In the genomic region with DNA sequence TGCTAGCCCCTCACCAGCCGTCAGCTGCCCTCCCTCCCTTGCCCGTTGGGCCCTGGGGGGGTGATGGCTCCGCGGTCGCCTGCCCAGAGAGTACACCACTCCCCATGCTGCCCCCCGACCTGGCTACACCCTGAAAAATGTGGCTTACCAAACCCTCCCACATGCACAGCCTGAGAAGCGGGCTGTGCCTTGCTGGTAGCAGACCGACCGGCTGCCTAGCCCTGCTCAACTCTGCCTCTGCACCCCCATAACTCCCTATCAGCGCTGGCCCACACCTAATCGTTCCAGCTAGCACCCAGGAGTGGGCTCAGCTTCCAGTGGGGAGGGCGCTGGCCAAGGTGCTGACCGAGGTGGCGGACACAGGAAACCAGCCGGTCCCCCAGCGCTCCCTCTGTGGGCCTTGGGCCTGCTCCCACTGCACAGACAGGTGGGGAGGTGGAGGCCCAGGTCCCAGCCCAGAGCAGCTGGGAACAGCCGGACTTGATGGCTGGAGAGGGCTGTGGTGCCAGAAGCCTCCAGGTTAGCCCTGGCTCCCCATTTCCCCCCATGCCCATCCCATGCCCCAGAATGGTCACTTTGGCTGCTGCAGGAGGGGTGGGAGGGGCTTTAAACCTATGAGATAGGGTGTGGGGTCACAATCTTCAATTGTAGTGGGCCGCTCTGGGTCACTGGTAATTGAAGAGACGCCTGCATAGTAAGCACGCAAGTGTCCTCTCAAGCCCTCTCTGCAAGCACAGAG, we compare ENCODE assay signal across 11 cellular contexts. TPM values are rescaled to one million over a fixed set of nuclear protein-coding genes. Genes with fewer than 3 reads are reported as not detected.
DNase-seq lines count a peak whose midpoint lies in the region; ATAC-seq and TF ChIP-seq lines count a peak whose summit lies in the region.
"Had no signal": no experiment of that assay in that cellular context is flagged by ENCODE, and none has a peak within 500 bp of the region (broad histone marks: within the 10 kb centered on the region; RNA-seq: fewer than 3 reads in every experiment).

No MANE protein-coding gene starts in this region.

- no peaks in the 10 kb centered on the region for H3K9me2 ChIP-seq in SK-N-SH

- H3K4me3 ChIP-seq in H7 (ENCODE audit: insufficient read depth, low read depth, low read length) (no peak overlapping the region), SK-N-SH (ENCODE audit: low read depth in 2 of 2, low read length in 1 of 2) (no peak overlapping the region), heart left ventricle (no peak overlapping the region), trophoblast cell (ENCODE audit: low read depth, low read length) (no peak overlapping the region), uterus (no peak overlapping the region)
- H3K4me3 ChIP-seq: gastrocnemius medialis, suprapubic skin had no signal

- TF ChIP-seq CTCF in SK-N-SH (IDR thresholded peaks at IDR 0.05) (no peak), heart left ventricle (IDR thresholded peaks at IDR 0.05) (no peak), uterus (IDR thresholded peaks at IDR 0.05) (no peak)

- H4K91ac ChIP-seq in trophoblast cell (ENCODE audit: low read depth, low read length): no peak overlapping the region

- no peak overlapping the region for H3K18ac ChIP-seq in trophoblast cell (ENCODE audit: low read length)

- no peak for TF ChIP-seq RAD21 in SK-N-SH (IDR thresholded peaks at IDR 0.05; ENCODE audit: low read length)

- POLR2A ChIA-PET in SK-N-SH (lab: Yijun Ruan, JAX): interaction anchor here (1.3 kb wide), 1 partner anchor 1303 kb away, joined by 7 read pairs; no protein-coding TSS in a partner anchor

- no peaks in the 10 kb centered on the region for H4K20me1 ChIP-seq in SK-N-SH (ENCODE audit: insufficient read depth)

- H3K4me1 ChIP-seq in SK-N-SH (ENCODE audit: control insufficient read depth in 1 of 2, insufficient read depth in 2 of 2, low read depth in 1 of 2, low read length in 1 of 2) (peaks cover 0 to 27% of the 10 kb centered on the region in 2 experiments; a peak in 1 of 4 replicates), heart left ventricle (peaks cover 0 to 13% (median 0%) of the 10 kb centered on the region in 12 donors), trophoblast cell (ENCODE audit: control insufficient read depth in 1 of 2, insufficient read depth in 2 of 2, low read length in 2 of 2) (peaks cover 4% of the 10 kb centered on the region in 2 experiments), uterus (peaks cover 0 to 7% of the 10 kb centered on the region in 2 donors)
- H3K4me1 ChIP-seq: gastrocnemius medialis had no signal

- no peak overlapping the region for H3K14ac ChIP-seq in trophoblast cell (ENCODE audit: low read length)

- H3K9ac ChIP-seq in SK-N-SH (no peak overlapping the region), trophoblast cell (ENCODE audit: low read length) (no peak overlapping the region)

- no peaks in the 10 kb centered on the region for H3K79me1 ChIP-seq in trophoblast cell (ENCODE audit: low read length)

- H3K27ac ChIP-seq in SK-N-SH (ENCODE audit: low read depth in 2 of 2, low read length in 1 of 2) (peak overlapping the region in 1 of 2 experiments; percentile 22; a peak in 1 of 4 replicates), heart left ventricle (no peak overlapping the region), trophoblast cell (ENCODE audit: low read depth, low read length) (no peak overlapping the region), uterus (no peak overlapping the region)
- H3K27ac ChIP-seq: gastrocnemius medialis, suprapubic skin had no signal

- CTCF ChIA-PET in SK-N-SH (lab: Yijun Ruan, JAX): interaction anchor here (0.9 to 1.4 kb wide), 3 partner anchors 154 to 1316 kb away, joined by 3 to 5 read pairs (median 4); a partner anchor contains a TSS

- no peaks in the 10 kb centered on the region for H3K9me3 ChIP-seq in SK-N-SH
- H3K9me3 ChIP-seq in heart left ventricle: no peaks in the 10 kb centered on the region
- peaks cover 2% of the 10 kb centered on the region for H3K9me3 ChIP-seq in trophoblast cell (ENCODE audit: insufficient read depth, low read depth, low read length)
- no peaks in the 10 kb centered on the region for H3K9me3 ChIP-seq in uterus
- H3K9me3 ChIP-seq: gastrocnemius medialis, suprapubic skin had no signal

- H3K4ac ChIP-seq in trophoblast cell (ENCODE audit: low read depth, low read length): no peak overlapping the region

- no peaks in the 10 kb centered on the region for H3F3A ChIP-seq in SK-N-SH (replicated peaks; ENCODE audit: insufficient read depth)

- H3K36me3 ChIP-seq in H7 (replicated peaks; ENCODE audit: control insufficient read depth, insufficient read depth, low read length) (no peaks in the 10 kb centered on the region), SK-N-SH (replicated peaks in 1 of 2; ENCODE audit: control insufficient read depth in 1 of 2, insufficient read depth in 2 of 2, low read length in 1 of 2) (no peaks in the 10 kb centered on the region), heart left ventricle (no peaks in the 10 kb centered on the region), trophoblast cell (ENCODE audit: control insufficient read depth in 1 of 2, insufficient read depth in 2 of 2, low read length in 2 of 2) (no peaks in the 10 kb centered on the region), uterus (no peaks in the 10 kb centered on the region)
- H3K36me3 ChIP-seq: gastrocnemius medialis, suprapubic skin had no signal

- H2AFZ ChIP-seq in SK-N-SH (ENCODE audit: low read depth): no peak overlapping the region
- H2AFZ ChIP-seq in trophoblast cell (ENCODE audit: insufficient read depth, low read length, poor library complexity): no peak overlapping the region

- no peak for TF ChIP-seq POLR2A in heart left ventricle (IDR thresholded peaks at IDR 0.05)
- no peak for TF ChIP-seq POLR2A in uterus (IDR thresholded peaks at IDR 0.05)

- no peak overlapping the region for H2BK120ac ChIP-seq in trophoblast cell (ENCODE audit: insufficient read depth, low read length, poor library complexity)

- no peaks in the 10 kb centered on the region for H3K79me2 ChIP-seq in SK-N-SH (ENCODE audit: insufficient read depth)
- peaks cover 3% of the 10 kb centered on the region for H3K79me2 ChIP-seq in trophoblast cell (ENCODE audit: control insufficient read depth, insufficient read depth, low read length, poor library complexity)

- ATAC-seq in heart left ventricle: peak in 3 of 4 donors; percentile 20 to 52 (median 31)
- no peak for ATAC-seq in HG03565 (IDR thresholded peaks at IDR 0.05; ENCODE audit: unreplicated experiment)

- H4K8ac ChIP-seq in trophoblast cell (ENCODE audit: low read depth, low read length): no peak overlapping the region

- peak; percentile 81 for DNase-seq in H7
- DNase-seq in SK-N-SH: no peak
- DNase-seq in heart left ventricle: peak in 4 of 5 donors; percentile 27 to 60 (median 44)
- peak; percentile 32 to 70 for DNase-seq in trophoblast cell
- no peak for DNase-seq in NCI-H1417 treated with DMSO at 0.1 percent for 48 hours (lab: John Stamatoyannopoulos, UW)
- no peak for DNase-seq in uterus
- DNase-seq: DMS79 treated with DMSO at 0.1 percent for 48 hours, NCI-H1436 treated with DMSO at 0.1 percent for 48 hours had no signal

- intact Hi-C loops in heart left ventricle (cut with DNase I): loop anchor here in 1 of 10 donors (5.0 kb wide), 1 partner anchor 1304 kb away; no protein-coding TSS in a partner anchor
- intact Hi-C loops in uterus (cut with DNase I; ENCODE audit: low total_unique reads): no loop called here

- H3K4me2 ChIP-seq in SK-N-SH (no peak overlapping the region), trophoblast cell (ENCODE audit: low read length) (no peak overlapping the region)

- H2BK12ac ChIP-seq in trophoblast cell (ENCODE audit: low read length): no peak overlapping the region

- H4K12ac ChIP-seq in trophoblast cell (ENCODE audit: low read depth, low read length): no peak overlapping the region

- no peak overlapping the region for H3K23ac ChIP-seq in trophoblast cell (ENCODE audit: low read length)

- H2AK5ac ChIP-seq in trophoblast cell (ENCODE audit: low read length): no peak overlapping the region

- no peaks in the 10 kb centered on the region for H3K27me3 ChIP-seq in H7 (ENCODE audit: control insufficient read depth, insufficient read depth, low read length)
- no peaks in the 10 kb centered on the region for H3K27me3 ChIP-seq in SK-N-SH (ENCODE audit: insufficient read depth)
- peaks cover 0 to 30% (median 16%) of the 10 kb centered on the region in 9 donors for H3K27me3 ChIP-seq in heart left ventricle
- no peaks in the 10 kb centered on the region for H3K27me3 ChIP-seq in trophoblast cell (ENCODE audit: insufficient read depth, low read length)
- H3K27me3 ChIP-seq in uterus: peaks cover 0 to 4% of the 10 kb centered on the region in 2 donors

- no peak for TF ChIP-seq EP300 in SK-N-SH (IDR thresholded peaks at IDR 0.05; ENCODE audit: borderline replicate concordance in 1 of 2, low read depth in 1 of 2, low read length in 1 of 2)

- no peak overlapping the region for H2BK5ac ChIP-seq in trophoblast cell (ENCODE audit: low read depth, low read length, poor library complexity)

- 72% methylated on average over 9 of the region's 20 CpGs for WGBS in SK-N-SH (ENCODE audit: low lambda C conversion rate)
- WGBS in heart left ventricle, 4 donors: 42 to 73% (median 51%) methylated on average over 10 to 20 of the region's 20 CpGs
- WGBS in trophoblast cell (ENCODE audit: extremely low coverage, insufficient coverage, insufficient read length): no CpG with 5 or more reads among the region's 20 CpGs

RNA-seq across cellular contexts. Expression of a gene that starts 32.1 kb away (rescaled TPM):
- 34.3 and 53.1 TPM in 2 replicates for total RNA-seq in H7 (2014; rRNA removed; shearing (Covaris generic))
- polyA plus RNA-seq in SK-N-SH (2012; rRNA removed): 0.03 and 0.23 TPM in 2 replicates
- 0.08 TPM in 1 of 2 replicates, not detected in the other for polyA plus RNA-seq in SK-N-SH (2012; cell fraction: cytosol; rRNA removed)
- polyA plus RNA-seq in SK-N-SH (2012; cell fraction: nucleus; rRNA removed): 0.67 and 1.2 TPM in 2 replicates
- 10 to 100 TPM in 2 of 9 donors, 1 to 10 TPM in 7; 3.3 to 25.0 (median 7.5) TPM for total RNA-seq in heart left ventricle
- 10 to 100 TPM in 1 of 2 donors, 1 to 10 TPM in 1; 4.2 to 11.0 TPM for polyA plus RNA-seq in heart left ventricle
- 0.97 and 1.5 TPM in 2 replicates for polyA plus RNA-seq in trophoblast cell (2013)
- 1 to 10 TPM in 3 of 4 donors, not detected in 1; 1.0 to 3.7 (median 2.6) TPM for total RNA-seq in uterus

Comparison
In these comparisons a context has a peak if more than half of its experiments do, and no peak if none do; other contexts are left out.
1. DNase-seq: peak in H7 (single experiment), heart left ventricle (4 of 5) and trophoblast cell (2 of 2); none in SK-N-SH (single experiment), NCI-H1417 treated with DMSO at 0.1 percent for 48 hours (single experiment) and uterus (0 of 2).